27 cellular contexts compared by ENCODE assay signal in genomic region chr7:35550831-35551230, GRCh38.
"Had no signal": no experiment of that assay in that cellular context is flagged by ENCODE, and none has a peak within 500 bp of the region (broad histone marks: within the 10 kb centered on the region; RNA-seq: fewer than 3 reads in every experiment).

No MANE protein-coding gene starts in this region.

- H3K27me3 ChIP-seq: ascending aorta, breast epithelium, cardiac muscle cell, colonic mucosa had no signal

- H3K27ac ChIP-seq: ascending aorta, breast epithelium, cardiac muscle cell, colonic mucosa, dorsolateral prefrontal cortex, epithelial cell of prostate, esophagus squamous epithelium, gastroesophageal sphincter, VCaP had no signal

- H3K36me3 ChIP-seq: ascending aorta, breast epithelium, cardiac muscle cell, colonic mucosa, esophagus squamous epithelium, gastroesophageal sphincter had no signal

- DNase-seq: activated CD4-positive, alpha-beta memory T cell treated with anti-CD3 and anti-CD28 coated beads, Interleukin-2, amount 10 ng/mL, durations not matched to agents 7 days and 5 days; activated CD4-positive, alpha-beta T cell treated with anti-CD3 and anti-CD28 coated beads for 1 hour; activated CD4-positive, alpha-beta T cell treated with anti-CD3 and anti-CD28 coated beads for 4 hours; activated CD4-positive, alpha-beta T cell treated with anti-CD3 and anti-CD28 coated beads, Interleukin-2, amount 10 ng/mL, durations not matched to agents 7 days and 5 days; activated CD4-positive, alpha-beta T cell treated with anti-CD3 and anti-CD28 coated beads, Interleukin-2, amount 50 U/mL, for 4 hours; activated gamma-delta T cell; activated naive CD4-positive, alpha-beta T cell; activated naive CD4-positive, alpha-beta T cell treated with anti-CD3 and anti-CD28 coated beads, Interleukin-2, amount 10 ng/mL, durations not matched to agents 7 days and 5 days; activated naive CD8-positive, alpha-beta T cell treated with anti-CD3 and anti-CD28 coated beads, Interleukin-2, amount 10 ng/mL, durations not matched to agents 7 days and 5 days; activated T-cell treated with anti-CD3 and anti-CD28 coated beads, Interleukin-2, amount 50 U/mL, for 24 hours; activated T-cell treated with anti-CD3 and anti-CD28 coated beads, Interleukin-2, amount 50 U/mL, for 72 hours; central memory CD4-positive, alpha-beta T cell; cerebellar nuclear complex; colonic mucosa; dorsolateral prefrontal cortex; effector CD4-positive, alpha-beta T cell; effector memory CD8-positive, alpha-beta T cell; esophagus squamous epithelium; foreskin melanocyte; T-helper 2 cell had no signal

- H3K9me3 ChIP-seq: ascending aorta, breast epithelium, colonic mucosa, esophagus squamous epithelium, gastroesophageal sphincter had no signal

- H3K4me1 ChIP-seq: ascending aorta, breast epithelium, colonic mucosa, esophagus squamous epithelium, gastroesophageal sphincter had no signal

- H3K4me3 ChIP-seq: ascending aorta, breast epithelium, cardiac muscle cell, colonic mucosa, dorsolateral prefrontal cortex, esophagus squamous epithelium, gastroesophageal sphincter had no signal

- ATAC-seq: activated naive CD4-positive, alpha-beta T cell treated with anti-CD3 and anti-CD28 coated beads, Interleukin-2, amount 50 U/mL, for 72 hours; activated T-cell treated with anti-CD3 and anti-CD28 coated beads, Interleukin-2, amount 50 U/mL, for 72 hours; effector memory CD8-positive, alpha-beta T cell; gastroesophageal sphincter had no signal
